ENCODE assay signal across 1 cellular context in the genomic region with DNA sequence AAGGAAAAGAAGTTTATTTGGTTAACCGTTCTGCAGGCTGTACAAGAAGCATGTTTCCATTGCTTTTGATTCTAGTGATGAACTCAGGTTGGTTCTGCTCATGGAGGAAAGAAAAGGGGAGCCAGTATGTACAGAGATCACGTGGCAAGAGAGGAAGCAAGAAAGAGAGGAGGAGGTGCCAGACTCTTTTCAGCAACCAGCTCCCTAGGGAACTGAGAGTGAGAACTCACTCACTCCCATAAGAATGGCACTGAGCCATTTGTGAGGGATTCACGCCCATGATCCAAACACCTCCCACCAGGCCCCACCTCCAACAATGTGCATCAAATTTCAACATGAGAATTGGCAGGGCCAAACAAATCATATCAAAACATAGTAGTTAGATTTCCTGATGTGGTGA.
TF ChIP-seq lines count a peak whose summit lies in the region.

No MANE protein-coding gene starts in this region.

TF ChIP-seq in HEK293, 187 proteins besides CTCF, POLR2A, EP300 and RAD21 (continued from another document):
- peak; percentile 81 for TF ChIP-seq MZF1 (tag by site-specific recombination; IDR thresholded peaks at IDR 0.05; ENCODE audit: borderline replicate concordance)
- no peak for TF ChIP-seq ZBTB48 (tag by site-specific recombination; IDR thresholded peaks at IDR 0.05)
- no peak for TF ChIP-seq YY2 (tag by site-specific recombination; IDR thresholded peaks at IDR 0.05)
- TF ChIP-seq BCL11B (tag by site-specific recombination; IDR thresholded peaks at IDR 0.05; ENCODE audit: low read depth), result no peak
- TF ChIP-seq ZNF704 (tag by site-specific recombination; IDR thresholded peaks at IDR 0.05), result no peak
